In genomic region chr10:48605264-48605615, GRCh38 we compare ENCODE assay signal across 1 cellular context.
TF ChIP-seq lines count a peak whose summit lies in the region.

No MANE protein-coding gene starts in this region.

TF ChIP-seq in A549, 52 proteins besides CTCF, POLR2A, EP300 and RAD21 (continued from another document):
- no peak for TF ChIP-seq HMGXB4 (CRISPR knock-in tag; IDR thresholded peaks at IDR 0.05; ENCODE audit: borderline replicate concordance)
- TF ChIP-seq RNF2 (IDR thresholded peaks at IDR 0.05; ENCODE audit: borderline replicate concordance, low read depth): no peak
- no peak for TF ChIP-seq ZFP36 (IDR thresholded peaks at IDR 0.05; ENCODE audit: borderline replicate concordance, partially characterized antibody)
- TF ChIP-seq MAZ (IDR thresholded peaks at IDR 0.05; ENCODE audit: borderline replicate concordance, low read depth, low read length): no peak
- no peak for TF ChIP-seq JUNB (IDR thresholded peaks at IDR 0.05)
- TF ChIP-seq KDM1A (IDR thresholded peaks at IDR 0.05; ENCODE audit: low read depth): no peak
- no peak for TF ChIP-seq HEYL (CRISPR knock-in tag; IDR thresholded peaks at IDR 0.05)
